In genomic region chr2:106070181-106070580, GRCh38 we compare ENCODE assay signal across 34 cellular contexts.
"Had no signal": no experiment of that assay in that cellular context is flagged by ENCODE, and none has a peak within 500 bp of the region (broad histone marks: within the 10 kb centered on the region; RNA-seq: fewer than 3 reads in every experiment).

No MANE protein-coding gene starts in this region.

- H3K36me3 Mint-ChIP-seq: activated CD8-positive, alpha-beta memory T cell treated with anti-CD3 and anti-CD28 coated beads, Interleukin-2, amount 10 ng/mL, durations not matched to agents 7 days and 5 days; activated naive CD8-positive, alpha-beta T cell had no signal

- DNase-seq: activated CD4-positive, alpha-beta memory T cell treated with anti-CD3 and anti-CD28 coated beads, Interleukin-2, amount 10 ng/mL, durations not matched to agents 7 days and 5 days; activated CD4-positive, alpha-beta T cell treated with anti-CD3 and anti-CD28 coated beads for 36 hours; activated CD4-positive, alpha-beta T cell treated with anti-CD3 and anti-CD28 coated beads, Interleukin-2, amount 10 ng/mL, durations not matched to agents 7 days and 5 days; activated CD4-positive, alpha-beta T cell treated with anti-CD3 and anti-CD28 coated beads, Interleukin-2, amount 50 U/mL, for 4 hours; activated CD4-positive, CD25-positive, alpha-beta regulatory T cell; activated CD4-positive, CD25-positive, alpha-beta regulatory T cell treated with anti-CD3 and anti-CD28 coated beads, Interleukin-2, amount 50 U/mL, for 72 hours; activated CD8-positive, alpha-beta memory T cell treated with anti-CD3 and anti-CD28 coated beads, Interleukin-2, amount 10 ng/mL, durations not matched to agents 7 days and 5 days; activated CD8-positive, alpha-beta memory T cell treated with anti-CD3 and anti-CD28 coated beads, Interleukin-2, amount 50 U/mL, for 4 hours; activated effector memory CD4-positive, alpha-beta T cell treated with anti-CD3 and anti-CD28 coated beads, Interleukin-2, amount 50 U/mL, for 16 hours; activated naive CD4-positive, alpha-beta T cell treated with anti-CD3 and anti-CD28 coated beads, Interleukin-2, amount 10 ng/mL, durations not matched to agents 7 days and 5 days; activated T-cell treated with anti-CD3 and anti-CD28 coated beads, Interleukin-2, amount 50 U/mL, for 1 hour; activated T-cell treated with anti-CD3 and anti-CD28 coated beads, Interleukin-2, amount 50 U/mL, for 48 hours; amniotic stem cell; anterior cingulate cortex; brain microvascular endothelial cell; cortex of kidney; dermis blood vessel endothelial cell; effector CD4-positive, alpha-beta T cell; effector memory CD8-positive, alpha-beta T cell; erythroblast; esophagus squamous epithelium; foreskin melanocyte; heart right ventricle; SW 1271; T-helper 1 cell; T-helper 17 cell; T1000; WERI-Rb-1 had no signal

- ATAC-seq: activated CD4-positive, alpha-beta T cell treated with anti-CD3 and anti-CD28 coated beads for 36 hours; activated CD8-positive, alpha-beta memory T cell treated with anti-CD3 and anti-CD28 coated beads, Interleukin-2, amount 10 ng/mL, durations not matched to agents 7 days and 5 days; effector memory CD8-positive, alpha-beta T cell; gastroesophageal sphincter; heart right ventricle; T-helper 17 cell had no signal

- H3K27me3 Mint-ChIP-seq: activated naive CD8-positive, alpha-beta T cell had no signal

- H3K9me3 Mint-ChIP-seq: activated CD4-positive, alpha-beta memory T cell treated with anti-CD3 and anti-CD28 coated beads, Interleukin-2, amount 10 ng/mL, durations not matched to agents 7 days and 5 days; activated CD4-positive, alpha-beta T cell treated with anti-CD3 and anti-CD28 coated beads, Interleukin-2, amount 10 ng/mL, durations not matched to agents 7 days and 5 days; activated naive CD4-positive, alpha-beta T cell treated with anti-CD3 and anti-CD28 coated beads, Interleukin-2, amount 10 ng/mL, durations not matched to agents 7 days and 5 days; activated T-helper 1 cell treated with anti-CD3 and anti-CD28 coated beads, Interleukin-12 subunit alpha, Interleukin-12 subunit beta, Interleukin-2, Interleukin-4 antibody, amounts not matched to agents 30 ng/mL and 10 ng/mL and 1 ng/mL, durations not matched to agents 14 hours and 24 hours and 36 hours; activated T-helper 2 cell treated with anti-CD3 and anti-CD28 coated beads, Interferon-gamma antibody, Interleukin-2, Interleukin-4, amounts not matched to agents 10 μg/mL and 5 μg/mL and 100 μg/mL, durations not matched to agents 14 hours and 24 hours and 36 hours; central memory CD8-positive, alpha-beta T cell; effector memory CD8-positive, alpha-beta T cell; T-helper 2 cell treated with Interferon-gamma antibody and Interleukin-4, amounts not matched to agents 5 μg/mL and 100 μg/mL, for 36 hours had no signal

- H3K4me3 Mint-ChIP-seq: activated CD4-positive, alpha-beta memory T cell treated with anti-CD3 and anti-CD28 coated beads, Interleukin-2, amount 10 ng/mL, durations not matched to agents 7 days and 5 days; activated CD4-positive, alpha-beta T cell treated with anti-CD3 and anti-CD28 coated beads for 36 hours; activated CD4-positive, alpha-beta T cell treated with anti-CD3 and anti-CD28 coated beads, Interleukin-2, amount 10 ng/mL, durations not matched to agents 7 days and 5 days; activated CD8-positive, alpha-beta memory T cell treated with anti-CD3 and anti-CD28 coated beads, Interleukin-2, amount 10 ng/mL, durations not matched to agents 7 days and 5 days; activated naive CD4-positive, alpha-beta T cell treated with anti-CD3 and anti-CD28 coated beads, Interleukin-2, amount 10 ng/mL, durations not matched to agents 7 days and 5 days; activated naive CD8-positive, alpha-beta T cell; activated T-helper 1 cell treated with anti-CD3 and anti-CD28 coated beads, Interleukin-12 subunit alpha, Interleukin-12 subunit beta, Interleukin-2, Interleukin-4 antibody, amounts not matched to agents 30 ng/mL and 10 ng/mL and 1 ng/mL, durations not matched to agents 14 hours and 24 hours and 36 hours; central memory CD8-positive, alpha-beta T cell; effector memory CD8-positive, alpha-beta T cell; T-helper 17 cell; T-helper 2 cell treated with Interferon-gamma antibody and Interleukin-4, amounts not matched to agents 5 μg/mL and 100 μg/mL, for 36 hours had no signal

- H3K27ac Mint-ChIP-seq: activated CD4-positive, alpha-beta memory T cell treated with anti-CD3 and anti-CD28 coated beads, Interleukin-2, amount 10 ng/mL, durations not matched to agents 7 days and 5 days; activated CD4-positive, alpha-beta T cell treated with anti-CD3 and anti-CD28 coated beads for 36 hours; activated CD4-positive, alpha-beta T cell treated with anti-CD3 and anti-CD28 coated beads, Interleukin-2, amount 10 ng/mL, durations not matched to agents 7 days and 5 days; activated CD8-positive, alpha-beta memory T cell treated with anti-CD3 and anti-CD28 coated beads, Interleukin-2, amount 10 ng/mL, durations not matched to agents 7 days and 5 days; activated naive CD4-positive, alpha-beta T cell treated with anti-CD3 and anti-CD28 coated beads, Interleukin-2, amount 10 ng/mL, durations not matched to agents 7 days and 5 days; activated naive CD8-positive, alpha-beta T cell; activated T-helper 1 cell treated with anti-CD3 and anti-CD28 coated beads, Interleukin-12 subunit alpha, Interleukin-12 subunit beta, Interleukin-2, Interleukin-4 antibody, amounts not matched to agents 30 ng/mL and 10 ng/mL and 1 ng/mL, durations not matched to agents 14 hours and 24 hours and 36 hours; activated T-helper 2 cell treated with anti-CD3 and anti-CD28 coated beads, Interferon-gamma antibody, Interleukin-2, Interleukin-4, amounts not matched to agents 10 μg/mL and 5 μg/mL and 100 μg/mL, durations not matched to agents 14 hours and 24 hours and 36 hours; effector memory CD8-positive, alpha-beta T cell; T-helper 2 cell treated with Interferon-gamma antibody and Interleukin-4, amounts not matched to agents 5 μg/mL and 100 μg/mL, for 36 hours had no signal
